14 cellular contexts compared by ENCODE assay signal in genomic region chr10:42926831-42927230, GRCh38.
DNase-seq lines count a peak whose midpoint lies in the region; TF ChIP-seq lines count a peak whose summit lies in the region.
"Had no signal": no experiment of that assay in that cellular context is flagged by ENCODE, and none has a peak within 500 bp of the region (broad histone marks: within the 10 kb centered on the region; RNA-seq: fewer than 3 reads in every experiment).

No MANE protein-coding gene starts in this region.

- H3K27ac Mint-ChIP-seq in Calu3 (ENCODE audit: unreplicated experiment), result no peak overlapping the region
- H3K27ac Mint-ChIP-seq: activated naive CD8-positive, alpha-beta T cell treated with anti-CD3 and anti-CD28 coated beads, Interleukin-2, amount 10 ng/mL, durations not matched to agents 7 days and 5 days had no signal

- peaks cover 54% of the 10 kb centered on the region for H3K27me3 Mint-ChIP-seq in Calu3 (ENCODE audit: unreplicated experiment)

- no peak overlapping the region for H3K4me3 ChIP-seq in H7 (ENCODE audit: insufficient read depth, low read depth, low read length)
- H3K4me3 ChIP-seq: lower lobe of right lung, ovary had no signal

- H3K27me3 ChIP-seq in H7 (ENCODE audit: control insufficient read depth, insufficient read depth, low read length), result peaks cover 5% of the 10 kb centered on the region
- H3K27me3 ChIP-seq: ovary had no signal

- no peak overlapping the region for H3K4me3 Mint-ChIP-seq in Calu3 (ENCODE audit: low read depth, unreplicated experiment)
- H3K4me3 Mint-ChIP-seq: activated naive CD8-positive, alpha-beta T cell treated with anti-CD3 and anti-CD28 coated beads, Interleukin-2, amount 10 ng/mL, durations not matched to agents 7 days and 5 days had no signal

- peak; percentile 65 for DNase-seq in AG08395 (ENCODE audit: low spot score)
- DNase-seq in H7, result peak; percentile 88
- peak; percentile 50 for DNase-seq in SW480 (ENCODE audit: low spot score)
- peak; percentile 13 for DNase-seq in kidney tubule cell (ENCODE audit: low spot score)
- no peak for DNase-seq in GF-D8 (lab: John Stamatoyannopoulos, UW)
- DNase-seq in central memory CD4-positive, alpha-beta T cell, result no peak
- DNase-seq in Calu3, result no peak
- no peak for DNase-seq in occipital lobe (lab: John Stamatoyannopoulos, UW)
- DNase-seq: activated CD8-positive, alpha-beta memory T cell treated with anti-CD3 and anti-CD28 coated beads, Interleukin-2, amount 50 U/mL, for 4 hours; activated naive CD8-positive, alpha-beta T cell treated with anti-CD3 and anti-CD28 coated beads, Interleukin-2, amount 10 ng/mL, durations not matched to agents 7 days and 5 days; lower lobe of right lung; NCI-H1105 treated with DMSO at 0.1 percent for 48 hours; ovary; SIG-M5 had no signal

- no peaks in the 10 kb centered on the region for H3K4me1 Mint-ChIP-seq in Calu3 (ENCODE audit: low read depth, unreplicated experiment)
- H3K4me1 Mint-ChIP-seq: activated naive CD8-positive, alpha-beta T cell treated with anti-CD3 and anti-CD28 coated beads, Interleukin-2, amount 10 ng/mL, durations not matched to agents 7 days and 5 days had no signal

- H3K36me3 ChIP-seq in H7 (replicated peaks; ENCODE audit: control insufficient read depth, insufficient read depth, low read length), result no peaks in the 10 kb centered on the region
- H3K36me3 ChIP-seq: lower lobe of right lung, ovary had no signal

- TF ChIP-seq CTCF in Calu3 (IDR thresholded peaks at IDR 0.05; ENCODE audit: unreplicated experiment), result no peak

- no peaks in the 10 kb centered on the region for H3K36me3 Mint-ChIP-seq in Calu3 (ENCODE audit: insufficient read depth, unreplicated experiment)
- H3K36me3 Mint-ChIP-seq: activated naive CD8-positive, alpha-beta T cell treated with anti-CD3 and anti-CD28 coated beads, Interleukin-2, amount 10 ng/mL, durations not matched to agents 7 days and 5 days had no signal

- CTCF ChIA-PET in Calu3 (lab: Charles Lee), result no interaction called here

- no TSS peak for BruUV-seq in Calu3 (replicated peaks; lab: Mats Ljungman, UMichigan)

- H3K9me3 Mint-ChIP-seq in Calu3 (ENCODE audit: low read depth, unreplicated experiment), result peaks cover 2% of the 10 kb centered on the region

- intact Hi-C loops in Calu3 (cut with micrococcal nuclease; ENCODE audit: unreplicated experiment), result no loop called here

Comparison
In these comparisons a context has a peak if more than half of its experiments do, and no peak if none do; other contexts are left out.
1. DNase-seq: peak in AG08395 (single experiment), H7 (single experiment), SW480 (single experiment) and kidney tubule cell (single experiment); none in GF-D8 (single experiment), central memory CD4-positive, alpha-beta T cell (single experiment), Calu3 (single experiment) and occipital lobe (single experiment).